1 cellular context compared by ENCODE assay signal in the genomic region with DNA sequence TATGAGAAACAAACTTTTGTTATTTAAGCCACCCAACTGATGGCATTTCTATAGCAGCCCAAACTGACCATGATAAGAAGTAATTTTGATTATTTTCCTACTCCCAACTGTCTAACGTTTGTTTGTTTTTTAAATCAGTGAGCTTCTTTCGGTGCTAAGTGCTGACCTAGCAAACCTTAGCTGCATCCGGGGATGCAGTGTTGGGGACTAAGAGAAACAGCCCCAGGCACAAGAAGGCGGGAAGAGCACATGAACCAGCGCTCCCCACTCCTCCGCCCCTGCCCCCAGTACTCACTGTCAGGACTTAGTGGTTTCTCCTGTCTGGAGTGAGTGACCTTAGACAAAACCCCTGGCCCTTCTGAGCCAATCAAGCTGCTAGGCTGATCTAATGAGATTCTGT.
TF ChIP-seq lines count a peak whose summit lies in the region.

No MANE protein-coding gene starts in this region.

TF ChIP-seq in WTC11, 78 proteins besides CTCF, POLR2A, EP300 and RAD21 (continued from another document):
- no peak for TF ChIP-seq E2F4 (CRISPR knock-in tag; IDR thresholded peaks at IDR 0.05; ENCODE audit: borderline replicate concordance, low read depth)
- TF ChIP-seq FOXK1 (CRISPR knock-in tag; IDR thresholded peaks at IDR 0.05), result no peak
- TF ChIP-seq OVOL2 (CRISPR knock-in tag; IDR thresholded peaks at IDR 0.05; ENCODE audit: borderline replicate concordance), result no peak
- TF ChIP-seq NR1H2 (CRISPR knock-in tag; IDR thresholded peaks at IDR 0.05), result no peak
- no peak for TF ChIP-seq CREM (CRISPR knock-in tag; IDR thresholded peaks at IDR 0.05)
